Comparison of ENCODE assay signal across 12 cellular contexts in genomic region chrX:118730500-118731247, GRCh38. TPM values are rescaled to one million over a fixed set of nuclear protein-coding genes. Genes with fewer than 3 reads are reported as not detected.
DNase-seq lines count a peak whose midpoint lies in the region; ATAC-seq, FAIRE-seq and TF ChIP-seq lines count a peak whose summit lies in the region.
"Had no signal": no experiment of that assay in that cellular context is flagged by ENCODE, and none has a peak within 500 bp of the region (broad histone marks: within the 10 kb centered on the region; RNA-seq: fewer than 3 reads in every experiment).

No MANE protein-coding gene starts in this region.

- TF ChIP-seq EP300 in tibial nerve (IDR thresholded peaks at IDR 0.05), result peak in 1 of 2 donors; percentile 38

- TF ChIP-seq CTCF in tibial nerve (IDR thresholded peaks at IDR 0.05) (no peak), pancreas (IDR thresholded peaks at IDR 0.05) (no peak)

- H3K36me3 ChIP-seq in tibial nerve (no peaks in the 10 kb centered on the region), pancreas (no peaks in the 10 kb centered on the region)

- ATAC-seq in pancreas (no peak), HG02885 (IDR thresholded peaks at IDR 0.05; ENCODE audit: poor library complexity, unreplicated experiment) (no peak)
- ATAC-seq: body of pancreas; sciatic nerve; stimulated activated naive CD8-positive, alpha-beta T cell treated with anti-CD3 and anti-CD28 coated beads, Interleukin-15, amount 100 ng/mL, for 72 hours had no signal

- H3K9me3 ChIP-seq in tibial nerve (no peaks in the 10 kb centered on the region), pancreas (no peaks in the 10 kb centered on the region)
- H3K9me3 ChIP-seq: body of pancreas had no signal

- no peak for FAIRE-seq in pancreas (lab: Jason Lieb, UNC)

- H3K27ac ChIP-seq in tibial nerve (peak overlapping the region in 3 of 4 donors; percentile 42 to 65 (median 49)), pancreas (peak overlapping the region in 1 of 4 donors; percentile 27)

- intact Hi-C loops in pancreas (cut with DNase I), result no loop called here

- DNase-seq in HS-27A (ENCODE audit: low read depth), result peak; percentile 46
- peak; percentile 51 for DNase-seq in brain pericyte (ENCODE audit: low read depth, low spot score)
- peak; percentile 34 for DNase-seq in kidney tubule cell (ENCODE audit: low spot score)
- DNase-seq in tibial nerve (ENCODE audit: low spot score in 2 of 2), result no peak
- DNase-seq in pancreas, result no peak
- DNase-seq in T-helper 1 cell, result no peak
- DNase-seq: activated CD4-positive, alpha-beta memory T cell treated with anti-CD3 and anti-CD28 coated beads for 36 hours; NCI-H1694 treated with DMSO at 0.1 percent for 48 hours; stimulated activated naive CD8-positive, alpha-beta T cell treated with anti-CD3 and anti-CD28 coated beads, Interleukin-15, amount 100 ng/mL, for 72 hours had no signal

- TF ChIP-seq POLR2A in tibial nerve (IDR thresholded peaks at IDR 0.05), result no peak

- 59 to 60% methylated on average over 3 to 4 of the region's 4 CpGs for WGBS in tibial nerve, 2 donors
- 47 to 52% methylated on average over 4 of the region's 4 CpGs for WGBS in pancreas, 2 donors

- H3K4me1 ChIP-seq in tibial nerve (peaks cover 0 to 23% (median 0%) of the 10 kb centered on the region in 4 donors), pancreas (no peaks in the 10 kb centered on the region)

- H3K4me3 ChIP-seq in tibial nerve (peak overlapping the region in 1 of 4 donors; percentile 84), pancreas (no peak overlapping the region)
- H3K4me3 ChIP-seq: body of pancreas had no signal

- no peaks in the 10 kb centered on the region for H3K27me3 ChIP-seq in tibial nerve
- H3K27me3 ChIP-seq in pancreas, result no peaks in the 10 kb centered on the region
- H3K27me3 ChIP-seq: body of pancreas had no signal

RNA-seq across cellular contexts. Expression of gene IL13RA1, which starts 3.3 kb away (rescaled TPM):
- total RNA-seq in tibial nerve, result 10 to 100 TPM; 34.8 to 61.2 (median 46.9) TPM
- total RNA-seq in pancreas, result 10 to 100 TPM; 13.9 to 46.8 (median 23.3) TPM
- polyA plus RNA-seq in pancreas, result 10 to 100 TPM in 1 of 2 donors, 1 to 10 TPM in 1; 9.2 to 12.9 TPM

Comparison
In these comparisons a context has a peak if more than half of its experiments do, and no peak if none do; other contexts are left out.
1. DNase-seq: peak in HS-27A (single experiment), brain pericyte (single experiment) and kidney tubule cell (single experiment); none in tibial nerve (0 of 2), pancreas (0 of 6) and T-helper 1 cell (0 of 5).